ENCODE assay signal across 17 cellular contexts in genomic region chr4:158912390-158913175, GRCh38.
"Had no signal": no experiment of that assay in that cellular context is flagged by ENCODE, and none has a peak within 500 bp of the region (broad histone marks: within the 10 kb centered on the region; RNA-seq: fewer than 3 reads in every experiment).

No MANE protein-coding gene starts in this region.

- H3K4me3 Mint-ChIP-seq: activated CD8-positive, alpha-beta memory T cell treated with anti-CD3 and anti-CD28 coated beads, Interleukin-2, amount 10 ng/mL, durations not matched to agents 7 days and 5 days; activated T-cell treated with anti-CD3 and anti-CD28 coated beads, Interleukin-2, amount 50 U/mL, for 4 hours; naive thymus-derived CD4-positive, alpha-beta T cell; T-helper 2 cell treated with Interferon-gamma antibody and Interleukin-4, amounts not matched to agents 5 μg/mL and 100 μg/mL, for 36 hours; type B pancreatic cell had no signal

- H3K27ac ChIP-seq: esophagus muscularis mucosa, suprapubic skin had no signal

- H3K4me3 ChIP-seq: esophagus muscularis mucosa, suprapubic skin had no signal

- H3K36me3 ChIP-seq: suprapubic skin had no signal

- H3K27me3 Mint-ChIP-seq: activated CD8-positive, alpha-beta memory T cell treated with anti-CD3 and anti-CD28 coated beads, Interleukin-2, amount 10 ng/mL, durations not matched to agents 7 days and 5 days; naive thymus-derived CD4-positive, alpha-beta T cell; type B pancreatic cell had no signal

- ATAC-seq: activated CD8-positive, alpha-beta memory T cell treated with anti-CD3 and anti-CD28 coated beads, Interleukin-2, amount 10 ng/mL, durations not matched to agents 7 days and 5 days; activated naive CD4-positive, alpha-beta T cell treated with anti-CD3 and anti-CD28 coated beads, Interleukin-2, amount 50 U/mL, for 72 hours; activated T-cell treated with anti-CD3 and anti-CD28 coated beads, Interleukin-2, amount 50 U/mL, for 4 hours; naive thymus-derived CD4-positive, alpha-beta T cell; stimulated activated naive CD8-positive, alpha-beta T cell treated with anti-CD3 and anti-CD28 coated beads, Interleukin-15, Interleukin-2, amounts not matched to agents 100 U/mL and 50 U/mL, for 24 hours had no signal

- H3K36me3 Mint-ChIP-seq: activated naive CD4-positive, alpha-beta T cell treated with anti-CD3 and anti-CD28 coated beads, Interleukin-2, amount 50 U/mL, for 72 hours; type B pancreatic cell had no signal

- DNase-seq: activated CD4-positive, alpha-beta T cell treated with anti-CD3 and anti-CD28 coated beads, Interleukin-2, amount 50 U/mL, for 4 hours; activated CD4-positive, CD25-positive, alpha-beta regulatory T cell treated with anti-CD3 and anti-CD28 coated beads, Interleukin-2, amount 50 U/mL, for 72 hours; activated CD8-positive, alpha-beta memory T cell treated with anti-CD3 and anti-CD28 coated beads, Interleukin-2, amount 10 ng/mL, durations not matched to agents 7 days and 5 days; activated effector memory CD4-positive, alpha-beta T cell treated with anti-CD3 and anti-CD28 coated beads, Interleukin-2, amount 50 U/mL, for 16 hours; activated T-cell treated with anti-CD3 and anti-CD28 coated beads, Interleukin-2, amount 50 U/mL, for 4 hours; left cardiac atrium; naive thymus-derived CD4-positive, alpha-beta T cell; nucleus accumbens; stimulated activated CD4-positive, alpha-beta T cell treated with anti-CD3 and anti-CD28 coated beads, Interleukin-4, amount 100 ng/mL, for 1 hour; stimulated activated CD8-positive, alpha-beta memory T cell treated with anti-CD3 and anti-CD28 coated beads, Interleukin-4, amount 100 ng/mL, for 48 hours; stimulated activated naive CD8-positive, alpha-beta T cell treated with anti-CD3 and anti-CD28 coated beads, Interleukin-15, Interleukin-2, amounts not matched to agents 100 U/mL and 50 U/mL, for 24 hours; SW 1271 had no signal

- H3K4me1 Mint-ChIP-seq: activated CD8-positive, alpha-beta memory T cell treated with anti-CD3 and anti-CD28 coated beads, Interleukin-2, amount 10 ng/mL, durations not matched to agents 7 days and 5 days; naive thymus-derived CD4-positive, alpha-beta T cell had no signal

- H3K27me3 ChIP-seq: esophagus muscularis mucosa, suprapubic skin had no signal

- H3K9me3 ChIP-seq: esophagus muscularis mucosa, suprapubic skin had no signal

- H3K27ac Mint-ChIP-seq: activated CD8-positive, alpha-beta memory T cell treated with anti-CD3 and anti-CD28 coated beads, Interleukin-2, amount 10 ng/mL, durations not matched to agents 7 days and 5 days; naive thymus-derived CD4-positive, alpha-beta T cell; T-helper 2 cell treated with Interferon-gamma antibody and Interleukin-4, amounts not matched to agents 5 μg/mL and 100 μg/mL, for 36 hours; type B pancreatic cell had no signal

- H3K9me3 Mint-ChIP-seq: activated naive CD4-positive, alpha-beta T cell treated with anti-CD3 and anti-CD28 coated beads, Interleukin-2, amount 50 U/mL, for 72 hours; activated T-cell treated with anti-CD3 and anti-CD28 coated beads, Interleukin-2, amount 50 U/mL, for 4 hours; T-helper 2 cell treated with Interferon-gamma antibody and Interleukin-4, amounts not matched to agents 5 μg/mL and 100 μg/mL, for 36 hours; type B pancreatic cell had no signal
